8 cellular contexts compared by ENCODE assay signal in genomic region chr1:167715653-167716302, GRCh38. TPM values are rescaled to one million over a fixed set of nuclear protein-coding genes. Genes with fewer than 3 reads are reported as not detected.
DNase-seq lines count a peak whose midpoint lies in the region; ATAC-seq and TF ChIP-seq lines count a peak whose summit lies in the region.

No MANE protein-coding gene starts in this region.

- H3K9me3 ChIP-seq in fibroblast of lung (ENCODE audit: control insufficient read depth, insufficient read depth, low read depth, low read length) = no peaks in the 10 kb centered on the region
- H3K9me3 ChIP-seq in prostate gland = no peaks in the 10 kb centered on the region

- no peaks in the 10 kb centered on the region for H4K20me1 ChIP-seq in fibroblast of lung (ENCODE audit: control insufficient read depth, extremely low read depth, insufficient read depth, low read length)

- H3K27me3 Mint-ChIP-seq in stimulated activated naive CD8-positive, alpha-beta T cell treated with anti-CD3 and anti-CD28 coated beads, Interleukin-15, Interleukin-2, amounts not matched to agents 100 ng/mL and 50 ng/mL, for 24 hours = no peaks in the 10 kb centered on the region

- DNase-seq in stimulated activated naive CD8-positive, alpha-beta T cell treated with anti-CD3 and anti-CD28 coated beads, Interleukin-15, Interleukin-2, amounts not matched to agents 100 U/mL and 50 U/mL, for 24 hours = no peak
- DNase-seq in RKO (ENCODE audit: low spot score) (peak; percentile 32), fibroblast of lung (ENCODE audit: low read depth in 2 of 2) (peak in 1 of 2 donors; percentile 12), prostate gland (ENCODE audit: low spot score) (no peak), activated gamma-delta T cell (lab: John Stamatoyannopoulos, UW) (no peak), 8988T (no peak), mesenteric fat pad (ENCODE audit: low spot score) (no peak)

- TF ChIP-seq POLR2A in prostate gland (IDR thresholded peaks at IDR 0.05) = no peak

- intact Hi-C loops in prostate gland (cut with DNase I) = no loop called here

- H3K4me3 ChIP-seq in fibroblast of lung (replicated peaks in 1 of 4; ENCODE audit: control extremely low read depth in 1 of 4, insufficient read depth in 1 of 4, low read depth in 3 of 4, low read length in 4 of 4) (peak overlapping the region; percentile 52 to 93 (median 86)), prostate gland (peak overlapping the region; percentile 69 to 74)

- peaks cover 8% of the 10 kb centered on the region for H3K36me3 Mint-ChIP-seq in stimulated activated naive CD8-positive, alpha-beta T cell treated with anti-CD3 and anti-CD28 coated beads, Interleukin-15, Interleukin-2, amounts not matched to agents 100 ng/mL and 50 ng/mL, for 24 hours (ENCODE audit: low read depth)

- no peak for ATAC-seq in stimulated activated naive CD8-positive, alpha-beta T cell treated with anti-CD3 and anti-CD28 coated beads, Interleukin-15, Interleukin-2, amounts not matched to agents 100 U/mL and 50 U/mL, for 24 hours

- TF ChIP-seq CTCF in fibroblast of lung (conservative IDR thresholded peaks at IDR 0.05 in 1 of 2, IDR thresholded peaks at IDR 0.05 in 1 of 2; ENCODE audit: low read depth in 1 of 2, low read length in 2 of 2) = no peak
- no peak for TF ChIP-seq CTCF in prostate gland (IDR thresholded peaks at IDR 0.05)

- H3K4me1 Mint-ChIP-seq in stimulated activated naive CD8-positive, alpha-beta T cell treated with anti-CD3 and anti-CD28 coated beads, Interleukin-15, Interleukin-2, amounts not matched to agents 100 ng/mL and 50 ng/mL, for 24 hours (ENCODE audit: low read depth) = peaks cover 57% of the 10 kb centered on the region

- H3K4me1 ChIP-seq in fibroblast of lung (ENCODE audit: control insufficient read depth, extremely low read depth, insufficient read depth, low read length) = no peaks in the 10 kb centered on the region
- H3K4me1 ChIP-seq in prostate gland (replicated peaks) = no peaks in the 10 kb centered on the region

- H3K27ac ChIP-seq in fibroblast of lung (ENCODE audit: insufficient read depth, low read length) = peak overlapping the region; percentile 35
- H3K27ac ChIP-seq in prostate gland = peak overlapping the region; percentile 87 to 92

- no peaks in the 10 kb centered on the region for H3K79me2 ChIP-seq in fibroblast of lung (ENCODE audit: control insufficient read depth, insufficient read depth, low read length)

- H2AFZ ChIP-seq in fibroblast of lung (ENCODE audit: low read length) = peak overlapping the region; percentile 66

- H3K27me3 ChIP-seq in fibroblast of lung (ENCODE audit: control insufficient read depth, insufficient read depth, low read length) = no peaks in the 10 kb centered on the region
- H3K27me3 ChIP-seq in prostate gland (replicated peaks; ENCODE audit: insufficient read depth) = no peaks in the 10 kb centered on the region

- peak overlapping the region; percentile 91 for H3K4me3 Mint-ChIP-seq in stimulated activated naive CD8-positive, alpha-beta T cell treated with anti-CD3 and anti-CD28 coated beads, Interleukin-15, Interleukin-2, amounts not matched to agents 100 ng/mL and 50 ng/mL, for 24 hours

- H3K9me3 Mint-ChIP-seq in stimulated activated naive CD8-positive, alpha-beta T cell treated with anti-CD3 and anti-CD28 coated beads, Interleukin-15, Interleukin-2, amounts not matched to agents 100 ng/mL and 50 ng/mL, for 24 hours = no peaks in the 10 kb centered on the region

- H3K36me3 ChIP-seq in fibroblast of lung (ENCODE audit: control insufficient read depth, insufficient read depth, low read length) = no peaks in the 10 kb centered on the region
- H3K36me3 ChIP-seq in prostate gland = no peaks in the 10 kb centered on the region

- peak overlapping the region; percentile 64 for H3K4me2 ChIP-seq in fibroblast of lung (ENCODE audit: extremely low read depth, insufficient read depth, low read length)

- peak overlapping the region; percentile 97 for H3K27ac Mint-ChIP-seq in stimulated activated naive CD8-positive, alpha-beta T cell treated with anti-CD3 and anti-CD28 coated beads, Interleukin-15, Interleukin-2, amounts not matched to agents 100 ng/mL and 50 ng/mL, for 24 hours

- H3K9ac ChIP-seq in fibroblast of lung (ENCODE audit: insufficient read depth, low read length) = peak overlapping the region; percentile 1

- WGBS in prostate gland = 2% methylated on average over 13 of the region's 13 CpGs

RNA-seq across cellular contexts. Expression of gene MPZL1, which starts 6.0 kb away (rescaled TPM):
- total RNA-seq in fibroblast of lung (81.4 and 86.8 TPM in 2 replicates), prostate gland (100 to 1,000 TPM in 1 of 2 donors, 10 to 100 TPM in 1; 52.5 to 135 TPM), mesenteric fat pad (132 TPM)
- 105 and 158 TPM in 2 replicates for polyA plus RNA-seq in fibroblast of lung
- polyA plus RNA-seq in fibroblast of lung (2012) = 93.6 and 132 TPM in 2 replicates
- polyA minus RNA-seq in fibroblast of lung (ENCODE audit: low replicate concordance) = 43.0 and 45.3 TPM in 2 replicates
